19 cellular contexts compared by ENCODE assay signal in genomic region chr1:10614377-10615225, GRCh38.
DNase-seq lines count a peak whose midpoint lies in the region; ATAC-seq and TF ChIP-seq lines count a peak whose summit lies in the region.
"Had no signal": no experiment of that assay in that cellular context is flagged by ENCODE, and none has a peak within 500 bp of the region (broad histone marks: within the 10 kb centered on the region; RNA-seq: fewer than 3 reads in every experiment).

No MANE protein-coding gene starts in this region.

- WGBS in suprapubic skin = 96% methylated on average over 17 of the region's 18 CpGs

- DNase-seq in activated CD8-positive, alpha-beta memory T cell treated with anti-CD3 and anti-CD28 coated beads, Interleukin-2, amount 50 U/mL, for 48 hours = peak; percentile 30
- DNase-seq in activated CD8-positive, alpha-beta memory T cell treated with anti-CD3 and anti-CD28 coated beads for 24 hours = no peak
- peak; percentile 51 for DNase-seq in chondrocyte (ENCODE audit: low spot score)
- no peak for DNase-seq in memory B cell (ENCODE audit: low spot score in 2 of 2)
- DNase-seq in suprapubic skin (ENCODE audit: low spot score in 2 of 2) = peak; percentile 25 to 58
- no peak for DNase-seq in NOMO-1 (lab: John Stamatoyannopoulos, UW; ENCODE audit: unreplicated experiment in 2 of 2)
- DNase-seq in activated CD4-positive, alpha-beta T cell treated with anti-CD3 and anti-CD28 coated beads, Interleukin-2, amount 10 ng/mL, durations not matched to agents 24 days and 14 days = no peak
- DNase-seq: COR-L47; DMS 273 treated with DMSO at 0.1 percent for 48 hours; DND-41; NCI-H1105; NCI-H2081 treated with DMSO at 0.1 percent for 48 hours; NK-92 treated with Interleukin-12 subunit alpha and Interleukin-12 subunit beta, amount 100 ng/mL, for 24 hours; OCI-M1; SHP77 had no signal

- H3K9me3 ChIP-seq in suprapubic skin = no peaks in the 10 kb centered on the region

- H3K4me3 ChIP-seq in suprapubic skin = no peak overlapping the region

- TF ChIP-seq EP300 in suprapubic skin (IDR thresholded peaks at IDR 0.05) = no peak

- H3K9me3 Mint-ChIP-seq in chondrocyte (ENCODE audit: low read depth) (peaks cover 3% of the 10 kb centered on the region), memory B cell (no peaks in the 10 kb centered on the region)
- no peaks in the 10 kb centered on the region for H3K9me3 Mint-ChIP-seq in activated CD4-positive, alpha-beta T cell treated with anti-CD3 and anti-CD28 coated beads, Interleukin-2, amount 10 ng/mL, durations not matched to agents 24 days and 14 days
- H3K9me3 Mint-ChIP-seq: CD14-positive monocyte had no signal

- H3K4me1 Mint-ChIP-seq in chondrocyte (ENCODE audit: low read depth) (no peaks in the 10 kb centered on the region), memory B cell (peaks cover 9% of the 10 kb centered on the region)
- no peaks in the 10 kb centered on the region for H3K4me1 Mint-ChIP-seq in activated CD4-positive, alpha-beta T cell treated with anti-CD3 and anti-CD28 coated beads, Interleukin-2, amount 10 ng/mL, durations not matched to agents 24 days and 14 days

- peaks cover 5% of the 10 kb centered on the region for H3K36me3 ChIP-seq in suprapubic skin

- TF ChIP-seq CTCF in chondrocyte (IDR thresholded peaks at IDR 0.05) (no peak), suprapubic skin (IDR thresholded peaks at IDR 0.05) (no peak)

- H3K36me3 Mint-ChIP-seq in chondrocyte (ENCODE audit: low read depth) (peaks cover 3% of the 10 kb centered on the region), memory B cell (peaks cover 7% of the 10 kb centered on the region)
- H3K36me3 Mint-ChIP-seq in activated CD4-positive, alpha-beta T cell treated with anti-CD3 and anti-CD28 coated beads, Interleukin-2, amount 10 ng/mL, durations not matched to agents 24 days and 14 days (ENCODE audit: low read depth) = no peaks in the 10 kb centered on the region

- no peaks in the 10 kb centered on the region for H3K27me3 ChIP-seq in suprapubic skin

- H3K27me3 Mint-ChIP-seq in chondrocyte (ENCODE audit: low read depth) (no peaks in the 10 kb centered on the region), memory B cell (no peaks in the 10 kb centered on the region)
- no peaks in the 10 kb centered on the region for H3K27me3 Mint-ChIP-seq in activated CD4-positive, alpha-beta T cell treated with anti-CD3 and anti-CD28 coated beads, Interleukin-2, amount 10 ng/mL, durations not matched to agents 24 days and 14 days

- H3K27ac ChIP-seq in suprapubic skin = no peak overlapping the region
- H3K27ac ChIP-seq: 22Rv1 had no signal

- H3K4me3 Mint-ChIP-seq in chondrocyte (ENCODE audit: unreplicated experiment) (no peak overlapping the region), memory B cell (no peak overlapping the region)
- no peak overlapping the region for H3K4me3 Mint-ChIP-seq in activated CD4-positive, alpha-beta T cell treated with anti-CD3 and anti-CD28 coated beads, Interleukin-2, amount 10 ng/mL, durations not matched to agents 24 days and 14 days
- H3K4me3 Mint-ChIP-seq: CD14-positive monocyte had no signal

- intact Hi-C loops in activated CD4-positive, alpha-beta T cell treated with anti-CD3 and anti-CD28 coated beads, Interleukin-2, amount 10 ng/mL, durations not matched to agents 24 days and 14 days (cut with micrococcal nuclease) = no loop called here

- ATAC-seq in memory B cell (ENCODE audit: low read depth) = no peak
- ATAC-seq in GM21576 (IDR thresholded peaks at IDR 0.05; ENCODE audit: unreplicated experiment) = no peak
- ATAC-seq: HCT116 had no signal

- no peak for TF ChIP-seq POLR2A in suprapubic skin (IDR thresholded peaks at IDR 0.05)

- peaks cover 4% of the 10 kb centered on the region for H3K4me1 ChIP-seq in suprapubic skin

- H3K27ac Mint-ChIP-seq in chondrocyte (ENCODE audit: unreplicated experiment) (no peak overlapping the region), memory B cell (peak overlapping the region; percentile 38)
- H3K27ac Mint-ChIP-seq in activated CD4-positive, alpha-beta T cell treated with anti-CD3 and anti-CD28 coated beads, Interleukin-2, amount 10 ng/mL, durations not matched to agents 24 days and 14 days = no peak overlapping the region

Comparison
In these comparisons a context has a peak if more than half of its experiments do, and no peak if none do; other contexts are left out.
1. DNase-seq: peak in activated CD8-positive, alpha-beta memory T cell treated with anti-CD3 and anti-CD28 coated beads, Interleukin-2, amount 50 U/mL, for 48 hours (single experiment), chondrocyte (single experiment) and suprapubic skin (2 of 2); none in activated CD8-positive, alpha-beta memory T cell treated with anti-CD3 and anti-CD28 coated beads for 24 hours (single experiment), memory B cell (0 of 2), NOMO-1 (0 of 2) and activated CD4-positive, alpha-beta T cell treated with anti-CD3 and anti-CD28 coated beads, Interleukin-2, amount 10 ng/mL, durations not matched to agents 24 days and 14 days (single experiment).